Comparison of ENCODE assay signal across 12 cellular contexts in genomic region chr6:124970243-124970642, GRCh38.
"Had no signal": no experiment of that assay in that cellular context is flagged by ENCODE, and none has a peak within 500 bp of the region (broad histone marks: within the 10 kb centered on the region; RNA-seq: fewer than 3 reads in every experiment).

No MANE protein-coding gene starts in this region.

- H3K27ac ChIP-seq: brain microvascular endothelial cell, heart right ventricle, ovary, skin epidermis, tibial nerve had no signal

- H3K4me3 ChIP-seq: heart right ventricle, ovary, skin epidermis, tibial nerve had no signal

- DNase-seq: activated gamma-delta T cell; activated T-cell treated with anti-CD3 and anti-CD28 coated beads, Interleukin-2, amount 50 U/mL, for 48 hours; brain microvascular endothelial cell; dermis blood vessel endothelial cell; heart right ventricle; kidney; ovary; retina; SW 1271 had no signal

- H3K27me3 ChIP-seq: brain microvascular endothelial cell, heart right ventricle, ovary, tibial nerve had no signal

- H3K36me3 ChIP-seq: ovary had no signal

- ATAC-seq: activated CD4-positive, CD25-positive, alpha-beta regulatory T cell treated with anti-CD3 and anti-CD28 coated beads, Interleukin-2, amount 50 U/mL, for 24 hours had no signal

- H3K9me3 ChIP-seq: heart right ventricle, ovary, tibial nerve had no signal
